ENCODE assay signal across 11 cellular contexts in the genomic region with DNA sequence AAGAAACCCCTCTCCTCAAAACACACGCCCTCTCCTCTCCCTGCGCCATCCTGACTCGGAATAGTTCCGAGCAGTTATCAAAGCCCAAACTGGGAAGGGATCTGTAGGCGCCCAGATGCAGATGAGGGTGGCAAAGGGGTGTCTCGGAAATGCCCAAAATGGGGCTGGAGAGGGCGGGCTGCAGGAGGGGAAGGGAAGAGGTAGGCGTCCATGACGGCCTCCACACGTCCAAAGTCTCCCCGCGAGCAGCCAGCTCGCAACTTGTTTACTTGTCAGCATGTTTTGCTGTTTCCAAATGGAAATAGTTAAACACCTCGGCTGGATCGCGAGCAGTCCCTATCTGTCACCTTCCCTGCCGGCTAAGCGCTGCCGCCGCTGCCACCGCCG. TPM values are rescaled to one million over a fixed set of nuclear protein-coding genes. Genes with fewer than 3 reads are reported as not detected.
DNase-seq lines count a peak whose midpoint lies in the region; FAIRE-seq and TF ChIP-seq lines count a peak whose summit lies in the region.
"Had no signal": no experiment of that assay in that cellular context is flagged by ENCODE, and none has a peak within 500 bp of the region (broad histone marks: within the 10 kb centered on the region; RNA-seq: fewer than 3 reads in every experiment).

No MANE protein-coding gene starts in this region.

- no peak for TF ChIP-seq POLR2A in tibial nerve (IDR thresholded peaks at IDR 0.05)

- TF ChIP-seq EP300 in tibial nerve (IDR thresholded peaks at IDR 0.05) = no peak

- no peaks in the 10 kb centered on the region for H3K9me3 Mint-ChIP-seq in activated naive CD4-positive, alpha-beta T cell treated with anti-CD3 and anti-CD28 coated beads, Interleukin-2, amount 50 U/mL, for 24 hours

- H3K36me3 Mint-ChIP-seq in activated naive CD4-positive, alpha-beta T cell treated with anti-CD3 and anti-CD28 coated beads, Interleukin-2, amount 50 U/mL, for 24 hours = no peaks in the 10 kb centered on the region
- H3K36me3 Mint-ChIP-seq: activated CD8-positive, alpha-beta memory T cell treated with anti-CD3 and anti-CD28 coated beads, Interleukin-2, amount 10 ng/mL, durations not matched to agents 7 days and 5 days had no signal

- peaks cover 0 to 25% of the 10 kb centered on the region in 2 donors for H3K4me1 ChIP-seq in muscle layer of duodenum (ENCODE audit: control insufficient read depth in 1 of 2, insufficient read depth in 2 of 2, low read length in 2 of 2)
- peaks cover 0 to 54% (median 2%) of the 10 kb centered on the region in 4 donors for H3K4me1 ChIP-seq in tibial nerve

- H3K9me3 ChIP-seq in muscle layer of duodenum (ENCODE audit: control insufficient read depth in 1 of 2, low read length in 2 of 2) = no peaks in the 10 kb centered on the region
- H3K9me3 ChIP-seq in tibial nerve = no peaks in the 10 kb centered on the region

- no peak for TF ChIP-seq CTCF in tibial nerve (IDR thresholded peaks at IDR 0.05)
- TF ChIP-seq CTCF in foreskin fibroblast (IDR thresholded peaks at IDR 0.05; ENCODE audit: low read depth, low read length) = no peak

- peaks cover 22% of the 10 kb centered on the region for H3K4me1 Mint-ChIP-seq in activated naive CD4-positive, alpha-beta T cell treated with anti-CD3 and anti-CD28 coated beads, Interleukin-2, amount 50 U/mL, for 24 hours

- 3 to 4% methylated on average over 22 of the region's 22 CpGs for WGBS in tibial nerve, 2 donors

- FAIRE-seq in urothelium cell line (lab: Jason Lieb, UNC) = no peak
- FAIRE-seq: small intestine had no signal

- no peaks in the 10 kb centered on the region for H3K36me3 ChIP-seq in muscle layer of duodenum (ENCODE audit: control insufficient read depth in 1 of 2, insufficient read depth in 2 of 2, low read length in 2 of 2)
- H3K36me3 ChIP-seq in tibial nerve = no peaks in the 10 kb centered on the region

- DNase-seq in activated naive CD4-positive, alpha-beta T cell treated with Interleukin-2 at 50 U/mL for 16 hours = no peak
- DNase-seq in caudate nucleus (lab: John Stamatoyannopoulos, UW) (peak in 33 of 61 donors; percentile 14 to 68 (median 42)), tibial nerve (ENCODE audit: low spot score in 2 of 2) (no peak), NCI-H748 (lab: John Stamatoyannopoulos, UW; ENCODE audit: unreplicated experiment) (no peak), urothelium cell line (ENCODE audit: low spot score) (no peak), foreskin fibroblast (no peak)
- DNase-seq: activated CD8-positive, alpha-beta memory T cell treated with anti-CD3 and anti-CD28 coated beads, Interleukin-2, amount 10 ng/mL, durations not matched to agents 7 days and 5 days; effector CD4-positive, alpha-beta T cell; small intestine had no signal

- H3K27me3 ChIP-seq in muscle layer of duodenum (ENCODE audit: low read depth, low read length) (peaks cover 47% of the 10 kb centered on the region), tibial nerve (peaks cover 0 to 10% of the 10 kb centered on the region in 2 donors)

- H3K4me3 ChIP-seq in muscle layer of duodenum (ENCODE audit: low read depth in 1 of 2, low read length in 2 of 2) (peak overlapping the region; percentile 23 to 68), tibial nerve (peak overlapping the region; percentile 34 to 70 (median 45)), foreskin fibroblast (ENCODE audit: low read depth in 1 of 2, low read length in 2 of 2) (no peak overlapping the region)

- peak overlapping the region; percentile 67 for H3K4me3 Mint-ChIP-seq in activated naive CD4-positive, alpha-beta T cell treated with anti-CD3 and anti-CD28 coated beads, Interleukin-2, amount 50 U/mL, for 24 hours
- H3K4me3 Mint-ChIP-seq: activated CD8-positive, alpha-beta memory T cell treated with anti-CD3 and anti-CD28 coated beads, Interleukin-2, amount 10 ng/mL, durations not matched to agents 7 days and 5 days had no signal

- H3K27me3 Mint-ChIP-seq in activated naive CD4-positive, alpha-beta T cell treated with anti-CD3 and anti-CD28 coated beads, Interleukin-2, amount 50 U/mL, for 24 hours = peaks cover 41% of the 10 kb centered on the region

- H3K27ac ChIP-seq in caudate nucleus (ENCODE audit: low read depth, low read length) (peak overlapping the region; percentile 74), muscle layer of duodenum (ENCODE audit: low read length) (no peak overlapping the region), tibial nerve (peak overlapping the region in 2 of 4 donors; percentile 33 to 77)

- H3K27ac Mint-ChIP-seq in activated naive CD4-positive, alpha-beta T cell treated with anti-CD3 and anti-CD28 coated beads, Interleukin-2, amount 50 U/mL, for 24 hours = no peak overlapping the region
- H3K27ac Mint-ChIP-seq: activated CD8-positive, alpha-beta memory T cell treated with anti-CD3 and anti-CD28 coated beads, Interleukin-2, amount 10 ng/mL, durations not matched to agents 7 days and 5 days had no signal

RNA-seq across cellular contexts. Expression of gene NTRK3, which starts 1.4 kb away (rescaled TPM):
- 10 to 100 TPM; 53.4 to 85.9 (median 83.6) TPM for total RNA-seq in tibial nerve
- total RNA-seq: activated CD8-positive, alpha-beta memory T cell treated with anti-CD3 and anti-CD28 coated beads, Interleukin-2, amount 10 ng/mL, durations not matched to agents 7 days and 5 days had no signal

Comparison
In these comparisons a context has a peak if more than half of its experiments do, and no peak if none do; other contexts are left out.
1. DNase-seq: peak in caudate nucleus (33 of 61); none in activated naive CD4-positive, alpha-beta T cell treated with Interleukin-2 at 50 U/mL for 16 hours (single experiment), tibial nerve (0 of 2), NCI-H748 (single experiment), urothelium cell line (single experiment) and foreskin fibroblast (0 of 2).
2. H3K4me3 ChIP-seq: peak in muscle layer of duodenum (2 of 2) and tibial nerve (4 of 4); none in foreskin fibroblast (0 of 2).